In the genomic region with DNA sequence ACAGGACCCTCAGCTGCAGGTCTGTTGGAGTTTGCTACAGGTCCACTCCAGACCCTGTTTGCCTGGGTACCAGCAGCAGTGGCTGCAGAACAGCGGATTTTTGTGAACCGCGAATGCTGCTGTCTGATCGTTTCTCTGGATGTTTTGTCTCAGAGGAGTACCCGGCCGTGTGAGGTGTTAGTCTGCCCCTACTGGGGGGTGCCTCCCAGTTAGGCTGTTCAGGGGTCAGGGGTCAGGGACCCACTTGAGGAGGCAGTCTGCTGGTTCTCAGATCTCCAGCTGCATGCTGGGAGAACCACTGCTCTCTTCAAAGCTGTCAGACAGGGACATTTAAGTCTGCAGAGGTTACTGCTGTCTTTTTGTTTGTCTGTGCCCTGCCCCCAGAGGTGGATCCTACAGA, we compare ENCODE assay signal across 3 cellular contexts. TPM values are rescaled to one million over a fixed set of nuclear protein-coding genes. Genes with fewer than 3 reads are reported as not detected.
"Had no signal": no experiment of that assay in that cellular context is flagged by ENCODE, and none has a peak within 500 bp of the region (broad histone marks: within the 10 kb centered on the region; RNA-seq: fewer than 3 reads in every experiment).

No MANE protein-coding gene starts in this region.

RNA-seq across cellular contexts. Expression of a gene that starts 42.2 kb away (rescaled TPM):
- total RNA-seq: LHCN-M2, RPMI7951, SJSA1 had no signal
